In the genomic region with DNA sequence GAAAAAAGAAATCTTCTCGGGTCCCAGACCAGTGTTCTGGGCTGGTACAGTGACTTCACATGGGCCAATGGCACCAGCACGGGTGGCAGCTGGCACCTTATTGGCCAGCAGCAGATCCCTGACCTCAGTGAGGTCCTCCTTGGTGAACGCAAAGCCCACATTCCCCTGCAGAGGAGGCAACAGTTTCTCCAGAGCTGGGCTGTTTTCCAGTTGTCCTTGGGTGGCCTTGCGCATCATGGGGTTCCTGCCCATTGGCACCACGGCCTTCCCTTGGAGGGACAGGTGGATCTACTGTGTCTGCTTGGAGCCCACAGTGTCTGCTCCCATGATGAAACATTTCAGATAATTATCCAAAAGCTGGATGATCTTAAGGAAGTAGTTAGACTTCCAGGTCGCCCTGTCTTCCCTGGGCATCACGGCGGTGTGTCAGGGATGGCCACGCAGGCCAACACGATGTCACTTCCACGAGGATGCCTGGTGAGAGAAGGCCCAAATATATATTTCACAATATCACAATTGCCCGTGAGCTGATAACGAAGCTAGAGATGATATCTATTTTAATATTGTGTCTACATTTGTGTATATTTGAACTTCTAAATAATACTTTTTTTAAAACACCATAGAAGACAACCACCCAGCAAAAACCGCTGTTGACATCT, we compare ENCODE assay signal across 23 cellular contexts. TPM values are rescaled to one million over a fixed set of nuclear protein-coding genes. Genes with fewer than 3 reads are reported as not detected.
DNase-seq lines count a peak whose midpoint lies in the region; ATAC-seq, FAIRE-seq and TF ChIP-seq lines count a peak whose summit lies in the region.
"Had no signal": no experiment of that assay in that cellular context is flagged by ENCODE, and none has a peak within 500 bp of the region (broad histone marks: within the 10 kb centered on the region; RNA-seq: fewer than 3 reads in every experiment).

No MANE protein-coding gene starts in this region.

- CTCF ChIA-PET in mammary epithelial cell (lab: Charles Lee; ENCODE audit: low non-redundant PET): no interaction called here

- H3K4me1 ChIP-seq in heart left ventricle: peaks cover 9 to 37% (median 25%) of the 10 kb centered on the region in 12 donors
- H3K4me1 ChIP-seq in kidney (ENCODE audit: control insufficient read depth in 1 of 2, insufficient read depth in 1 of 2, low read depth in 1 of 2, low read length in 2 of 2): peaks cover 21 to 23% of the 10 kb centered on the region in 2 donors
- H3K4me1 ChIP-seq in gastrocnemius medialis: peaks cover 30 to 44% of the 10 kb centered on the region in 2 donors
- H3K4me1 ChIP-seq in mammary epithelial cell (ENCODE audit: insufficient read depth, low read length): peaks cover 9% of the 10 kb centered on the region

- H3K79me2 ChIP-seq in mammary epithelial cell (ENCODE audit: insufficient read depth, low read length): no peaks in the 10 kb centered on the region

- FAIRE-seq in kidney (lab: Jason Lieb, UNC): no peak
- FAIRE-seq: A204.1, G401.6, GM12892, GM19239, H1 had no signal

- H3K27me3 ChIP-seq in heart left ventricle: no peaks in the 10 kb centered on the region
- H3K27me3 ChIP-seq in gastrocnemius medialis: no peaks in the 10 kb centered on the region
- no peaks in the 10 kb centered on the region for H3K27me3 ChIP-seq in mammary epithelial cell (ENCODE audit: insufficient read depth, low read length)

- WGBS in heart left ventricle, 4 donors: 87 to 93% (median 91%) methylated on average over 9 to 14 of the region's 14 CpGs
- WGBS in mammary epithelial cell (ENCODE audit: low coverage, missing lambda C conversion rate): 93% methylated on average over 11 of the region's 14 CpGs

- H2AFZ ChIP-seq in mammary epithelial cell (ENCODE audit: low read depth, low read length): no peak overlapping the region
- H2AFZ ChIP-seq: GM23248 had no signal

- TF ChIP-seq CTCF in heart left ventricle (IDR thresholded peaks at IDR 0.05) (no peak), natural killer cell (IDR thresholded peaks at IDR 0.05) (no peak), kidney (IDR thresholded peaks at IDR 0.05; ENCODE audit: borderline replicate concordance, extremely low read depth, insufficient read depth) (no peak), gastrocnemius medialis (IDR thresholded peaks at IDR 0.05 in 4 of 5, conservative IDR thresholded peaks at IDR 0.05 in 1 of 5) (no peak), mammary epithelial cell (conservative IDR thresholded peaks at IDR 0.05 in 1 of 2, IDR thresholded peaks at IDR 0.05 in 1 of 2; ENCODE audit: extremely low read depth in 1 of 2, insufficient read depth in 1 of 2, low read depth in 1 of 2, low read length in 2 of 2) (no peak)

- H3K36me3 ChIP-seq in heart left ventricle (no peaks in the 10 kb centered on the region), kidney (ENCODE audit: control insufficient read depth in 1 of 2, insufficient read depth in 2 of 2, low read length in 2 of 2) (no peaks in the 10 kb centered on the region), gastrocnemius medialis (no peaks in the 10 kb centered on the region), mammary epithelial cell (ENCODE audit: insufficient read depth, low read length) (no peaks in the 10 kb centered on the region)

- no peak for ATAC-seq in Right ventricle myocardium superior (ENCODE audit: poor library complexity)
- ATAC-seq in heart left ventricle: no peak
- ATAC-seq in natural killer cell treated with Interleukin-12 subunit alpha and Interleukin-12 subunit beta and Interleukin-15 and Interleukin-18, amount 100 ng/mL, for 72 hours: no peak
- ATAC-seq in natural killer cell: no peak
- ATAC-seq in gastrocnemius medialis: peak in 1 of 2 donors; percentile 4
- ATAC-seq: CD8-positive, alpha-beta T cell had no signal

- H3K4me2 ChIP-seq in mammary epithelial cell (ENCODE audit: insufficient read depth, low read depth, low read length): no peak overlapping the region

- no peak for TF ChIP-seq POLR2A in heart left ventricle (IDR thresholded peaks at IDR 0.05)
- no peak for TF ChIP-seq POLR2A in gastrocnemius medialis (IDR thresholded peaks at IDR 0.05)

- peak; percentile 18 for DNase-seq in Right ventricle myocardium superior
- DNase-seq in heart left ventricle: no peak
- DNase-seq in natural killer cell treated with Interleukin-12 subunit alpha and Interleukin-12 subunit beta and Interleukin-15 and Interleukin-18, amount 100 ng/mL, for 72 hours (ENCODE audit: low spot score): peak; percentile 53
- DNase-seq in natural killer cell: no peak
- DNase-seq in kidney: peak; percentile 53
- DNase-seq in gastrocnemius medialis: peak; percentile 22 to 82
- DNase-seq in mammary epithelial cell: no peak
- DNase-seq in globus pallidus (ENCODE audit: low spot score): no peak
- DNase-seq: ACHN; C1 segment of cervical spinal cord; Caco-2; CD4-positive, CD25-positive, alpha-beta regulatory T cell; CD8-positive, alpha-beta T cell; DMS153; DND-41; GM23248; H7; HCEC 1CT had no signal

- no peaks in the 10 kb centered on the region for H3K9me3 Mint-ChIP-seq in natural killer cell treated with Interleukin-12 subunit alpha and Interleukin-12 subunit beta and Interleukin-15 and Interleukin-18, amount 100 ng/mL, for 72 hours
- H3K9me3 Mint-ChIP-seq in natural killer cell: no peaks in the 10 kb centered on the region
- H3K9me3 Mint-ChIP-seq: CD4-positive, CD25-positive, alpha-beta regulatory T cell; CD8-positive, alpha-beta T cell had no signal

- H3K27ac Mint-ChIP-seq in natural killer cell treated with Interleukin-12 subunit alpha and Interleukin-12 subunit beta and Interleukin-15 and Interleukin-18, amount 100 ng/mL, for 72 hours: no peak overlapping the region
- H3K27ac Mint-ChIP-seq in natural killer cell: no peak overlapping the region
- H3K27ac Mint-ChIP-seq: CD4-positive, CD25-positive, alpha-beta regulatory T cell; CD8-positive, alpha-beta T cell had no signal

- no TSS peak for BruUV-seq in mammary epithelial cell (replicated peaks; lab: Mats Ljungman, UMichigan)

- peaks cover 7% of the 10 kb centered on the region in 2 donors for H3K4me1 Mint-ChIP-seq in natural killer cell treated with Interleukin-12 subunit alpha and Interleukin-12 subunit beta and Interleukin-15 and Interleukin-18, amount 100 ng/mL, for 72 hours (ENCODE audit: low read depth in 2 of 2)
- no peaks in the 10 kb centered on the region for H3K4me1 Mint-ChIP-seq in natural killer cell
- H3K4me1 Mint-ChIP-seq: CD4-positive, CD25-positive, alpha-beta regulatory T cell had no signal

- H3K4me3 Mint-ChIP-seq in natural killer cell treated with Interleukin-12 subunit alpha and Interleukin-12 subunit beta and Interleukin-15 and Interleukin-18, amount 100 ng/mL, for 72 hours: no peak overlapping the region
- no peak overlapping the region for H3K4me3 Mint-ChIP-seq in natural killer cell
- H3K4me3 Mint-ChIP-seq: CD4-positive, CD25-positive, alpha-beta regulatory T cell; CD8-positive, alpha-beta T cell had no signal

- H3K27ac ChIP-seq in heart left ventricle: no peak overlapping the region
- H3K27ac ChIP-seq in kidney (ENCODE audit: low read depth in 2 of 2, low read length in 2 of 2): no peak overlapping the region
- H3K27ac ChIP-seq in gastrocnemius medialis: peak overlapping the region; percentile 15 to 70 (median 53)
- no peak overlapping the region for H3K27ac ChIP-seq in mammary epithelial cell (ENCODE audit: insufficient read depth, low read depth, low read length)
- H3K27ac ChIP-seq: GM23248 had no signal

- H3K9me3 ChIP-seq in heart left ventricle (no peaks in the 10 kb centered on the region), kidney (ENCODE audit: control insufficient read depth in 1 of 2, low read length in 2 of 2) (no peaks in the 10 kb centered on the region), gastrocnemius medialis (no peaks in the 10 kb centered on the region), mammary epithelial cell (replicated peaks; ENCODE audit: insufficient read depth, low read length) (no peaks in the 10 kb centered on the region)
- H3K9me3 ChIP-seq: Caco-2 had no signal

- dilution Hi-C loops in mammary epithelial cell (cut with HindIII; ENCODE audit: low sequenced_read_pairs): no loop called here

- H4K20me1 ChIP-seq in mammary epithelial cell (ENCODE audit: insufficient read depth, low read length): no peaks in the 10 kb centered on the region

- H3K9ac ChIP-seq in kidney (ENCODE audit: low read length in 2 of 2): no peak overlapping the region
- H3K9ac ChIP-seq in mammary epithelial cell (ENCODE audit: insufficient read depth, low read length): no peak overlapping the region
- H3K9ac ChIP-seq: GM23248 had no signal

- H3K36me3 Mint-ChIP-seq in natural killer cell treated with Interleukin-12 subunit alpha and Interleukin-12 subunit beta and Interleukin-15 and Interleukin-18, amount 100 ng/mL, for 72 hours: no peaks in the 10 kb centered on the region
- H3K36me3 Mint-ChIP-seq in natural killer cell: no peaks in the 10 kb centered on the region
- H3K36me3 Mint-ChIP-seq: CD4-positive, CD25-positive, alpha-beta regulatory T cell; CD8-positive, alpha-beta T cell had no signal

- H3K4me3 ChIP-seq in heart left ventricle: no peak overlapping the region
- H3K4me3 ChIP-seq in kidney (ENCODE audit: low read length in 2 of 2): no peak overlapping the region
- no peak overlapping the region for H3K4me3 ChIP-seq in gastrocnemius medialis
- no peak overlapping the region for H3K4me3 ChIP-seq in mammary epithelial cell (replicated peaks in 1 of 3; ENCODE audit: insufficient read depth in 1 of 3, low read depth in 2 of 3, low read length in 3 of 3)
- H3K4me3 ChIP-seq: GM23248 had no signal

- no peaks in the 10 kb centered on the region for H3K27me3 Mint-ChIP-seq in natural killer cell treated with Interleukin-12 subunit alpha and Interleukin-12 subunit beta and Interleukin-15 and Interleukin-18, amount 100 ng/mL, for 72 hours
- H3K27me3 Mint-ChIP-seq in natural killer cell (ENCODE audit: low read depth in 2 of 2): no peaks in the 10 kb centered on the region
- H3K27me3 Mint-ChIP-seq: CD4-positive, CD25-positive, alpha-beta regulatory T cell had no signal

- intact Hi-C loops in Right ventricle myocardium superior (cut with DNase I): loop anchor here (5.0 kb wide), 1 partner anchor 46 kb away; no protein-coding TSS in a partner anchor
- intact Hi-C loops in heart left ventricle (cut with DNase I): loop anchor here in 6 of 10 donors (5.0 kb wide), 2 partner anchors 46 to 96 kb away; a partner anchor contains a TSS
- intact Hi-C loops in natural killer cell (cut with micrococcal nuclease): no loop called here
- intact Hi-C loops in kidney (cut with DNase I): no loop called here
- intact Hi-C loops in gastrocnemius medialis (cut with DNase I; ENCODE audit: low total_unique reads): no loop called here
- intact Hi-C loops in mammary epithelial cell (cut with micrococcal nuclease): no loop called here

- in situ Hi-C loops in gastrocnemius medialis (cut with MboI; ENCODE audit: low sequenced_read_pairs in 4 of 4): no loop called here
- in situ Hi-C loops in mammary epithelial cell (cut with MboI; ENCODE audit: low sequenced_read_pairs in 2 of 2): no loop called here

RNA-seq across cellular contexts. Expression of a gene that starts 15.8 kb away (rescaled TPM):
- total RNA-seq in Right ventricle myocardium superior: 73.3 TPM
- 100 to 1,000 TPM in 3 of 9 donors, 10 to 100 TPM in 6; 42.7 to 193 (median 68.5) TPM for total RNA-seq in heart left ventricle
- polyA plus RNA-seq in heart left ventricle: 10 to 100 TPM; 53.9 to 64.3 TPM
- total RNA-seq in natural killer cell treated with Interleukin-12 subunit alpha and Interleukin-12 subunit beta and Interleukin-15 and Interleukin-18, amount 100 ng/mL, for 72 hours: 1,000 to 10,000 TPM; 1,092 to 1,804 TPM
- 1,000 to 10,000 TPM; 2,039 to 3,339 (median 2,499) TPM for total RNA-seq in natural killer cell
- total RNA-seq in kidney: 171 TPM
- polyA plus RNA-seq in kidney (ENCODE audit: insufficient read depth, low read depth, low replicate concordance): 131 TPM
- total RNA-seq in gastrocnemius medialis: 100 to 1,000 TPM; 185 to 379 (median 320) TPM
- 10 to 100 TPM; 81.0 to 86.7 TPM for total RNA-seq in mammary epithelial cell
- 59.8 TPM for polyA plus RNA-seq in mammary epithelial cell
- 117 TPM for polyA minus RNA-seq in mammary epithelial cell

Comparison
In these comparisons a context has a peak if more than half of its experiments do, and no peak if none do; other contexts are left out.
1. DNase-seq: peak in Right ventricle myocardium superior (single experiment), natural killer cell treated with Interleukin-12 subunit alpha and Interleukin-12 subunit beta and Interleukin-15 and Interleukin-18, amount 100 ng/mL, for 72 hours (single experiment), kidney (single experiment) and gastrocnemius medialis (2 of 2); none in heart left ventricle (0 of 5), natural killer cell (single experiment), mammary epithelial cell (single experiment) and globus pallidus (single experiment).
2. H3K27ac ChIP-seq: peak in gastrocnemius medialis (4 of 4); none in heart left ventricle (0 of 12), kidney (0 of 2) and mammary epithelial cell (single experiment).
3. intact Hi-C loops: an anchor here in Right ventricle myocardium superior (5.0 kb wide) and heart left ventricle (5.0 kb wide); none called in natural killer cell, kidney, gastrocnemius medialis and mammary epithelial cell.